8 cellular contexts compared by ENCODE assay signal in the genomic region with DNA sequence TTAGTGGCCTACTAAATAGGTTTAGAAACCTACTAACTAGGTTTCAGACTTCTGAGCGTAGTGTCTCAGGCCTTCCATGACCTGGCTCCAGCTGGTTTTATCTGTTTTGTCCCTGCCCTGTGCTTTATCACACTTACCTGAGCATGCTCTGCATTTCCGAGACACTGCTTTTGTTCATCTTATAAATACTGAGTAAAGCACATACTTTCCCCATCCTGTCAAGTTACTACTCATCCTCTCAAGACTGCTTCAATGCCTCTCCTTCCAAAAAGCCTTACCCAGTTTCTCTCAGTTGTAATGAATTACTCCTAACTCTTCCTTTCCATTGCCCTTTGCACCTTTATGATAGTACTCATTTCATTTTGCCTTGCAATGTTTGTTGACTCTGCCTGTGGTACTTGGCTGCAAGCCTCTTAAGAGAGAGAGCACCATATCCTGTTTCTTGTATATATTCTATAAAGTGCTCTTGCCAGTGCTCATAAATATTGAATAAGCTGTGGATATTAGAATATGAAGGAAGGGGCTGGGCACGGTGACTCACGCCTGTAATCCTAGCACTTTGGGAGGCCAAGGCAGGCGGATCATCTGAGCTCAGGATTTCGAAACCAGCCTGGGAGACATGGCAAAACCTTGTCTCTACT. TPM values are rescaled to one million over a fixed set of nuclear protein-coding genes. Genes with fewer than 3 reads are reported as not detected.
A peak's percentile ranks its signal among the peaks of the same experiment; 100 is the strongest.
DNase-seq lines count a peak whose midpoint lies in the region; ATAC-seq and TF ChIP-seq lines count a peak whose summit lies in the region.

No MANE protein-coding gene starts in this region.

- peak overlapping the region; percentile 40 for H3K27ac Mint-ChIP-seq in Caco-2 (ENCODE audit: unreplicated experiment)

- POLR2A ChIA-PET in Caco-2 (lab: Charles Lee): no interaction called here

- WGBS in body of pancreas, 2 donors: 57 to 61% methylated on average over 6 of the region's 6 CpGs

- H3K4me3 ChIP-seq in Caco-2 (ENCODE audit: low read depth, low read length): no peak overlapping the region
- no peak overlapping the region for H3K4me3 ChIP-seq in body of pancreas

- H3K9me3 ChIP-seq in Caco-2: no peaks in the 10 kb centered on the region
- no peaks in the 10 kb centered on the region for H3K9me3 ChIP-seq in body of pancreas

- no peaks in the 10 kb centered on the region for H3K9me3 Mint-ChIP-seq in Caco-2 (ENCODE audit: unreplicated experiment)

- peak overlapping the region in 3 of 4 donors; percentile 15 to 50 (median 37) for H3K27ac ChIP-seq in body of pancreas
- H3K27ac ChIP-seq in substantia nigra (ENCODE audit: low read depth, low read length, poor library complexity, severe bottlenecking): no peak overlapping the region

- CTCF ChIA-PET in Caco-2 (lab: Charles Lee): no interaction called here

- TF ChIP-seq POLR2A in body of pancreas (IDR thresholded peaks at IDR 0.05): no peak

- intact Hi-C loops in Caco-2 (cut with micrococcal nuclease; ENCODE audit: unreplicated experiment) (loop anchor here (5.0 kb wide), 1 partner anchor 58 kb away; no protein-coding TSS in a partner anchor), body of pancreas (cut with DNase I) (no loop called here)

- H3K36me3 ChIP-seq in Caco-2 (ENCODE audit: control insufficient read depth, insufficient read depth, low read length): no peaks in the 10 kb centered on the region
- H3K36me3 ChIP-seq in body of pancreas (replicated peaks in 1 of 2; ENCODE audit: insufficient read depth in 1 of 2, low read depth in 2 of 2): no peaks in the 10 kb centered on the region

- H3K4me3 Mint-ChIP-seq in Caco-2 (ENCODE audit: unreplicated experiment): peak overlapping the region; percentile 7

- H3K27me3 ChIP-seq in Caco-2 (replicated peaks; ENCODE audit: control insufficient read depth, insufficient read depth, low read length) (no peaks in the 10 kb centered on the region), body of pancreas (no peaks in the 10 kb centered on the region)

- peaks cover 20% of the 10 kb centered on the region for H3K4me1 Mint-ChIP-seq in Caco-2 (ENCODE audit: low read depth, unreplicated experiment)

- no TSS peak for BruUV-seq in Caco-2 (replicated peaks; lab: Mats Ljungman, UMichigan)

- peak; percentile 45 for ATAC-seq in body of pancreas
- ATAC-seq in HG03565 (IDR thresholded peaks at IDR 0.05; ENCODE audit: unreplicated experiment): no peak

- no peaks in the 10 kb centered on the region for H3K27me3 Mint-ChIP-seq in Caco-2 (ENCODE audit: insufficient read depth, unreplicated experiment)

- peaks cover 15% of the 10 kb centered on the region for H3K4me1 ChIP-seq in Caco-2
- peaks cover 16% of the 10 kb centered on the region for H3K4me1 ChIP-seq in body of pancreas

- H3K36me3 Mint-ChIP-seq in Caco-2 (ENCODE audit: insufficient read depth, unreplicated experiment): peaks cover 8% of the 10 kb centered on the region

- TF ChIP-seq CTCF in Caco-2 (IDR thresholded peaks at IDR 0.05; ENCODE audit: insufficient read depth in 1 of 2, low read depth in 1 of 2, low read length in 1 of 2, severe bottlenecking in 1 of 2, unreplicated experiment in 1 of 2) (no peak), body of pancreas (IDR thresholded peaks at IDR 0.05) (no peak)

- peak; percentile 21 to 41 for DNase-seq in Caco-2
- peak; percentile 54 for DNase-seq in NCI-H1436 treated with DMSO at 0.1 percent for 48 hours (lab: John Stamatoyannopoulos, UW)
- DNase-seq in body of pancreas: peak in 3 of 4 donors; percentile 25 to 46 (median 35)
- DNase-seq in mucosa of gallbladder (ENCODE audit: low spot score): peak; percentile 18
- no peak for DNase-seq in cerebellar cortex (ENCODE audit: low spot score)
- DNase-seq in medulla oblongata (ENCODE audit: extremely low spot score): no peak
- DNase-seq in substantia nigra (lab: John Stamatoyannopoulos, UW): no peak

RNA-seq across cellular contexts. Expression of gene SLAIN2, which starts 34.4 kb away (rescaled TPM):
- 44.8 and 46.6 TPM in 2 replicates for total RNA-seq in Caco-2 (2022)
- total RNA-seq in body of pancreas: 10 to 100 TPM; 13.2 to 17.1 TPM
- total RNA-seq in mucosa of gallbladder: 91.4 TPM

Comparison
In these comparisons a context has a peak if more than half of its experiments do, and no peak if none do; other contexts are left out.
1. DNase-seq: peak in Caco-2 (2 of 2), NCI-H1436 treated with DMSO at 0.1 percent for 48 hours (single experiment), body of pancreas (3 of 4) and mucosa of gallbladder (single experiment); none in cerebellar cortex (single experiment), medulla oblongata (single experiment) and substantia nigra (0 of 49).